ENCODE assay signal across 8 cellular contexts in the genomic region with DNA sequence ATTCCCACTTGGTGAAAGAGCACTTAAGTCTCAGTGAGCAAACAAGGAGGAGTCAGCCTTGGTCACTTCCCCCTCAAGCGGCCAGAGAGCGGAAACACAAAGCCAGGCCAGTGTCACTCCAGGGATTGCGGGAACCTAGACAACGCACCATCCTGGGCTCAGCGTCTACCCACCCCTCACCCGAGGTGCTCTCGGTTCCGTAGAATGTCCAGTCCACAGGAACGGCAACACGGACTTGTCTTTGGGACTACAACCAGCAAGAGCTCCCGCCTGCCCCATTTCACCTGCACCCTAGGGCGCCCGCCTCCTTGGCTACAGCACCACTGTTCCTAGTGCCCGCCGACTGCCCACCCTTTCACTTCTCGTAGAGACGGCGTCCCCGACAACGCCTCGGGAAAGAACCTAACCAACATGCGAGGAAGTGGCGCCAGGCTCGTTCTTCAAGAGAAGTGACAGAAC. TPM values are rescaled to one million over a fixed set of nuclear protein-coding genes. Genes with fewer than 3 reads are reported as not detected.
DNase-seq lines count a peak whose midpoint lies in the region; ATAC-seq and TF ChIP-seq lines count a peak whose summit lies in the region.

No MANE protein-coding gene starts in this region.

- H3K4me2 ChIP-seq in OCI-LY1 (ENCODE audit: low read length) = peak overlapping the region; percentile 88

- H3K27me3 Mint-ChIP-seq in activated naive CD8-positive, alpha-beta T cell = no peaks in the 10 kb centered on the region

- no peaks in the 10 kb centered on the region for H3F3A ChIP-seq in OCI-LY1 (ENCODE audit: insufficient read depth, low read length)

- DNase-seq in DMS153 treated with DMSO at 0.1 percent for 48 hours (lab: John Stamatoyannopoulos, UW; ENCODE audit: unreplicated experiment) (peak; percentile 22), glomerular endothelial cell (ENCODE audit: extremely low read depth, low read depth, low spot score) (peak; percentile 23), vagina (ENCODE audit: extremely low spot score in 2 of 2) (no peak)

- H3K36me3 ChIP-seq in OCI-LY1 (ENCODE audit: insufficient read depth, low read length) = peaks cover 8% of the 10 kb centered on the region; the same call in 1 of the 2 replicates
- no peaks in the 10 kb centered on the region for H3K36me3 ChIP-seq in neutrophil
- H3K36me3 ChIP-seq in vagina = no peaks in the 10 kb centered on the region

- H4K20me1 ChIP-seq in OCI-LY1 (ENCODE audit: insufficient read depth, low read length) = no peaks in the 10 kb centered on the region

- H3K27me3 ChIP-seq in OCI-LY1 (ENCODE audit: insufficient read depth, low read length) = no peaks in the 10 kb centered on the region
- H3K27me3 ChIP-seq in neutrophil = no peaks in the 10 kb centered on the region
- no peaks in the 10 kb centered on the region for H3K27me3 ChIP-seq in vagina

- H3K36me3 Mint-ChIP-seq in activated naive CD8-positive, alpha-beta T cell = peaks cover 22% of the 10 kb centered on the region

- TF ChIP-seq POLR2A in vagina (IDR thresholded peaks at IDR 0.05) = no peak

- ATAC-seq in GM19467 (IDR thresholded peaks at IDR 0.05; ENCODE audit: unreplicated experiment) (peak; percentile 34), HG03565 (IDR thresholded peaks at IDR 0.05; ENCODE audit: unreplicated experiment) (peak; percentile 18)

- H3K4me1 Mint-ChIP-seq in activated naive CD8-positive, alpha-beta T cell (ENCODE audit: low read depth) = peaks cover 65% of the 10 kb centered on the region

- no peak overlapping the region for H2AFZ ChIP-seq in OCI-LY1 (ENCODE audit: low read length)

- TF ChIP-seq CTCF in OCI-LY1 (IDR thresholded peaks at IDR 0.05; ENCODE audit: low read length) = no peak
- TF ChIP-seq CTCF in neutrophil (IDR thresholded peaks at IDR 0.05) = no peak
- no peak for TF ChIP-seq CTCF in vagina (IDR thresholded peaks at IDR 0.05)

- H3K9me3 Mint-ChIP-seq in activated naive CD8-positive, alpha-beta T cell (ENCODE audit: low read depth) = no peaks in the 10 kb centered on the region

- intact Hi-C loops in vagina (cut with DNase I) = no loop called here

- peaks cover 50% of the 10 kb centered on the region for H3K4me1 ChIP-seq in OCI-LY1 (ENCODE audit: insufficient read depth, low read length, severe bottlenecking)
- H3K4me1 ChIP-seq in neutrophil (ENCODE audit: control insufficient read depth in 1 of 2, insufficient read depth in 1 of 2, low read depth in 1 of 2, low read length in 1 of 2) = peaks cover 31 to 50% of the 10 kb centered on the region in 2 experiments
- H3K4me1 ChIP-seq in vagina = peaks cover 44% of the 10 kb centered on the region

- no peak overlapping the region for H3K27ac ChIP-seq in OCI-LY1 (ENCODE audit: low read depth, low read length, poor library complexity, severe bottlenecking)
- H3K27ac ChIP-seq in neutrophil = peak overlapping the region; percentile 92
- peak overlapping the region; percentile 74 for H3K27ac ChIP-seq in vagina

- no peaks in the 10 kb centered on the region for H3K9me3 ChIP-seq in OCI-LY1 (ENCODE audit: low read length)
- H3K9me3 ChIP-seq in neutrophil = no peaks in the 10 kb centered on the region
- no peaks in the 10 kb centered on the region for H3K9me3 ChIP-seq in vagina

- H3K27ac Mint-ChIP-seq in activated naive CD8-positive, alpha-beta T cell = peak overlapping the region; percentile 46

- H3K4me3 ChIP-seq in OCI-LY1 (ENCODE audit: low read depth, low read length, poor library complexity, severe bottlenecking) = peak overlapping the region; percentile 77
- H3K4me3 ChIP-seq in neutrophil (ENCODE audit: low read depth in 1 of 2, low read length in 1 of 2) = peak overlapping the region; percentile 85 to 95
- peak overlapping the region; percentile 65 to 91 for H3K4me3 ChIP-seq in vagina

- H3K4me3 Mint-ChIP-seq in activated naive CD8-positive, alpha-beta T cell = peak overlapping the region; percentile 99

- peak overlapping the region; percentile 67 for H3K9ac ChIP-seq in OCI-LY1 (ENCODE audit: low read length)

- H3K79me2 ChIP-seq in OCI-LY1 (ENCODE audit: insufficient read depth, low read length) = peaks cover 54% of the 10 kb centered on the region

- no peaks in the 10 kb centered on the region for H3K9me2 ChIP-seq in OCI-LY1 (ENCODE audit: low read depth, low read length)

RNA-seq across cellular contexts. Expression of a gene that starts 0.5 kb away (rescaled TPM):
- total RNA-seq in glomerular endothelial cell (18.0 and 21.2 TPM in 2 replicates), vagina (24.1 TPM)

RNA-seq across cellular contexts. Expression of a gene that starts 0.6 kb away (rescaled TPM):
- total RNA-seq in glomerular endothelial cell (7.6 and 11.1 TPM in 2 replicates), vagina (9.3 TPM)

Comparison
In these comparisons a context has a peak if more than half of its experiments do, and no peak if none do; other contexts are left out.
1. DNase-seq: peak in DMS153 treated with DMSO at 0.1 percent for 48 hours (single experiment) and glomerular endothelial cell (single experiment); none in vagina (0 of 2).
2. Peak in every context shown above with its lines, with median percentiles within 50 percentile points of each other: H3K4me3 ChIP-seq.